Comparison of ENCODE assay signal across 8 cellular contexts in the genomic region with DNA sequence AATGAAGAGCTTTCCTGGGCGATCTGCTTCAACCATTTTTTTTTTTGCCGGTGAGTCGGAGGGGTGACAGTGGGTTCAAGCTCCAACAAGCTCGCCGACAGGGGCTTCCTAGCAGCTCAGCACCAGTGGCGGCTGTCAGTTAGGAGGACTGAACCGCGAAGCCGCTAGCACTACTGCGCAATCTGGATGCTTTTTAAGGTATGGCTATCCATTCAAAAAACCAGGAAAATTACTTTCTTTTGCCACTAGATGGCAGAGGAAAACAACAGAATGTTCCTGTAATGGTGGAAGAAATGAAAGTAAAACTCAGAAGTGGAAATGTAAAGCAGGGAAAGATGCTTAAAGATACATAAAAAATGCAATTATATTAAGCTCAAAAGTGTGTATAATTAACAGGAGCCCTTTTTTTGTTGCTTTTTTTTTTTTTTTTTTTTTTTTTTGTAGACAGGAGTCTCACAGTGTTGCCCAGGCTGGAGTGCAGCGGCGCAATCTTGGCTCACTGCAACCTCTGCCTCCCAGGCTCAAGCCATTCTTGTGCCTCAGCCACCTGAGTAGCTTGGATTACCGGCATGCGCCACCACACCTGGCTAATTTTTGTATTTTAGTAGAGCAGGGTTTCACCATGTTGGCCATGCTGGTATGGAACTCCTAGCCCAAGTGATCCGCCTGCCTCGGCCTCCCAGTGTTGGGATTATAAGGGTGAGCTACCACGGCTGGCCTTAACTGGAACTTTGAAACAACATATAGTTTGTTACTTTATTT. TPM values are rescaled to one million over a fixed set of nuclear protein-coding genes. Genes with fewer than 3 reads are reported as not detected.
DNase-seq lines count a peak whose midpoint lies in the region; ATAC-seq, FAIRE-seq and TF ChIP-seq lines count a peak whose summit lies in the region.

No MANE protein-coding gene starts in this region.

- CTCF ChIA-PET in Panc1 (lab: Charles Lee): interaction anchor here (0.6 to 2.4 kb wide), 16 partner anchors 10 to 480 kb away, joined by 3 to 10 read pairs (median 4); no protein-coding TSS in a partner anchor
- CTCF ChIA-PET in K562 (lab: Yijun Ruan, JAX; ENCODE audit: low intra/inter-chr PET ratio): interaction anchor here (0.5 to 1.2 kb wide), 4 partner anchors 70 to 1433 kb away, joined by 3 read pairs; no protein-coding TSS in a partner anchor

- no peaks in the 10 kb centered on the region for H3K9me1 ChIP-seq in K562 (ENCODE audit: control insufficient read depth, insufficient read depth, low read length)

- peaks cover 74% of the 10 kb centered on the region for H3K79me2 ChIP-seq in K562 (ENCODE audit: control insufficient read depth, insufficient read depth, low read length)

- no peak overlapping the region for H3K9ac ChIP-seq in K562 (ENCODE audit: insufficient read depth in 1 of 2, low read depth in 2 of 2, low read length in 2 of 2)

- POLR2A ChIA-PET in Panc1 (lab: Charles Lee): interaction anchor here (0.6 to 0.8 kb wide), 4 partner anchors 10 to 375 kb away, joined by 3 to 14 read pairs (median 8); no protein-coding TSS in a partner anchor
- POLR2A ChIA-PET in K562 (lab: Yijun Ruan, JAX): interaction anchor here (1.1 kb wide), 1 partner anchor 38 kb away, joined by 3 read pairs; no protein-coding TSS in a partner anchor

- peak; percentile 10 to 56; a peak in 2 of 4 replicates for TF ChIP-seq RAD21 in K562 (CRISPR knock-in tag; conservative IDR thresholded peaks at IDR 0.05 in 1 of 2, IDR thresholded peaks at IDR 0.05 in 1 of 2)

- no peak for FAIRE-seq in K562 (lab: Jason Lieb, UNC)

- H3K9me3 Mint-ChIP-seq in stimulated activated naive B cell treated with anti-CD40 and anti-IgM and Interleukin-4, amounts not matched to agents 10 μg/mL and 1 μg/mL and 100 μg/mL, for 72 hours: no peaks in the 10 kb centered on the region

- H3K4me1 Mint-ChIP-seq in stimulated activated naive B cell treated with anti-CD40 and anti-IgM and Interleukin-4, amounts not matched to agents 10 μg/mL and 1 μg/mL and 100 μg/mL, for 72 hours: peaks cover 37 to 60% of the 10 kb centered on the region in 2 donors

- H3K27me3 ChIP-seq in Panc1 (ENCODE audit: control insufficient read depth, insufficient read depth, low read length) (no peaks in the 10 kb centered on the region), K562 (ENCODE audit: control insufficient read depth in 2 of 2, insufficient read depth in 2 of 2, low read length in 2 of 2) (no peaks in the 10 kb centered on the region)

- H2AFZ ChIP-seq in K562 (ENCODE audit: low read depth, low read length): no peak overlapping the region

- in situ Hi-C loops in Panc1 (cut with HindIII; ENCODE audit: low pct_unique_long_range_greater_than_20kb, low sequenced_read_pairs): no loop called here
- in situ Hi-C loops in K562 (cut with MboI): no loop called here

- 87% methylated on average over 17 of the region's 17 CpGs for WGBS in K562 (ENCODE audit: insufficient coverage, low coverage, missing lambda C conversion rate)

- no peak for TF ChIP-seq POLR2A in K562 (conservative IDR thresholded peaks at IDR 0.05)

- H3K4me3 Mint-ChIP-seq in stimulated activated naive B cell treated with anti-CD40 and anti-IgM and Interleukin-4, amounts not matched to agents 10 μg/mL and 1 μg/mL and 100 μg/mL, for 72 hours: peak overlapping the region; percentile 12 to 33

- H3K4me2 ChIP-seq in K562 (ENCODE audit: insufficient read depth, low read length): no peak overlapping the region

- intact Hi-C loops in Panc1 (cut with micrococcal nuclease; ENCODE audit: unreplicated experiment): no loop called here
- intact Hi-C loops in K562 (cut with micrococcal nuclease): no loop called here

- H3K36me3 Mint-ChIP-seq in stimulated activated naive B cell treated with anti-CD40 and anti-IgM and Interleukin-4, amounts not matched to agents 10 μg/mL and 1 μg/mL and 100 μg/mL, for 72 hours: peaks cover 33 to 49% of the 10 kb centered on the region in 2 donors

- no peaks in the 10 kb centered on the region for H3K9me3 ChIP-seq in Panc1 (ENCODE audit: control insufficient read depth, insufficient read depth, low read depth, low read length)
- no peaks in the 10 kb centered on the region for H3K9me3 ChIP-seq in K562 (replicated peaks; ENCODE audit: control insufficient read depth, insufficient read depth, low read depth, low read length)

- no TSS peak for BruUV-seq in Panc1 (replicated peaks; lab: Mats Ljungman, UMichigan)
- no TSS peak for BruUV-seq in K562 (replicated peaks; lab: Mats Ljungman, UMichigan)

- no peaks in the 10 kb centered on the region for H3K36me3 ChIP-seq in Panc1 (ENCODE audit: control insufficient read depth, insufficient read depth, low read length)
- H3K36me3 ChIP-seq in K562 (ENCODE audit: control insufficient read depth, insufficient read depth, low read length): peaks cover 75% of the 10 kb centered on the region

- TF ChIP-seq CTCF in Panc1 (IDR thresholded peaks at IDR 0.05): peak; percentile 86
- peak in 2 of 3 experiments; percentile 45 to 64; a peak in 5 of 6 replicates for TF ChIP-seq CTCF in K562 (IDR thresholded peaks at IDR 0.05 in 2 of 3, conservative IDR thresholded peaks at IDR 0.05 in 1 of 3; ENCODE audit: insufficient read depth in 2 of 3, low read depth in 1 of 3, low read length in 3 of 3)

- H3K27me3 Mint-ChIP-seq in stimulated activated naive B cell treated with anti-CD40 and anti-IgM and Interleukin-4, amounts not matched to agents 10 μg/mL and 1 μg/mL and 100 μg/mL, for 72 hours: no peaks in the 10 kb centered on the region

- H4K20me1 ChIP-seq in K562 (replicated peaks; ENCODE audit: control insufficient read depth, insufficient read depth, low read length): 0 out of 2 replicates have a peak, but pooled peaks cover 4% of the 10 kb centered on the region

- H3K27ac Mint-ChIP-seq in stimulated activated naive B cell treated with anti-CD40 and anti-IgM and Interleukin-4, amounts not matched to agents 10 μg/mL and 1 μg/mL and 100 μg/mL, for 72 hours: peak overlapping the region; percentile 75

- H3K4me3 ChIP-seq in Panc1 (ENCODE audit: low read depth in 2 of 2, low read length in 2 of 2) (peak overlapping the region; percentile 46 to 61), K562 (no peak overlapping the region)

- peaks cover 17% of the 10 kb centered on the region for H3K4me1 ChIP-seq in Panc1 (ENCODE audit: control insufficient read depth, insufficient read depth, low read length)
- H3K4me1 ChIP-seq in K562 (replicated peaks in 1 of 2; ENCODE audit: control insufficient read depth in 2 of 2, insufficient read depth in 2 of 2, low read length in 2 of 2): no peaks in the 10 kb centered on the region; a peak in 1 of 5 replicates

- DNase-seq in NCI-H82 (lab: John Stamatoyannopoulos, UW): peak; percentile 65
- no peak for DNase-seq in NCI-H82 treated with DMSO at 0.1 percent for 48 hours (lab: John Stamatoyannopoulos, UW; ENCODE audit: unreplicated experiment)
- peak; percentile 64 for DNase-seq in Panc1 (ENCODE audit: low read depth, low spot score)
- peak; percentile 33 to 52 (median 46) for DNase-seq in K562 (ENCODE audit: extremely low read depth in 1 of 4, low spot score in 3 of 4)
- DNase-seq in iPS-NIHi11 (ENCODE audit: low spot score): peak; percentile 44
- no peak for DNase-seq in stimulated activated naive B cell treated with anti-CD40 and anti-IgM and Interleukin-4, amounts not matched to agents 10 μg/mL and 1 μg/mL and 100 μg/mL, for 72 hours

- TF ChIP-seq EP300 in K562 (IDR thresholded peaks at IDR 0.05; ENCODE audit: low read length): no peak

- ATAC-seq in HG03432 (IDR thresholded peaks at IDR 0.05; ENCODE audit: unreplicated experiment) (peak; percentile 44), Panc1 (peak; percentile 87), K562 (peak; percentile 84), HG02571 (IDR thresholded peaks at IDR 0.05; ENCODE audit: unreplicated experiment) (no peak)
- ATAC-seq in stimulated activated naive B cell treated with anti-CD40 and anti-IgM and Interleukin-4, amounts not matched to agents 10 μg/mL and 1 μg/mL and 100 μg/mL, for 72 hours (replicated peaks): peak; percentile 69 to 71

- H3K27ac ChIP-seq in Panc1 (ENCODE audit: low read length) (peak overlapping the region; percentile 68), K562 (ENCODE audit: extremely low read depth, low read depth, low read length) (no peak overlapping the region)

RNA-seq across cellular contexts. Expression of a gene that starts 8.5 kb away (rescaled TPM):
- total RNA-seq in Panc1 (2021; ENCODE audit: unreplicated experiment) (18.5 TPM), K562 (2014; rRNA removed) (19.2 and 19.8 TPM in 2 replicates), K562 (2014; rRNA removed; fragmentation: Illumina TruSeq; extraction: Trizol) (44.6 and 48.5 TPM in 2 replicates), K562 (2015; rRNA removed; fragmentation: Illumina TruSeq; extraction: Trizol) (31.7 and 33.7 TPM in 2 replicates), K562 (2021) (30.5 and 32.8 TPM in 2 replicates)
- 12.1 TPM for polyA plus RNA-seq in Panc1 (2012; ENCODE audit: insufficient read length)
- total RNA-seq in K562 (2011; cell fraction: chromatin; rRNA removed; ENCODE audit: low replicate concordance): 16.8 and 37.2 TPM in 2 replicates
- 5.0 and 7.2 TPM in 2 replicates for total RNA-seq in K562 (2011; cell fraction: nucleolus; rRNA removed)
- total RNA-seq in K562 (2011; cell fraction: nucleoplasm; rRNA removed): 13.6 and 14.5 TPM in 2 replicates
- polyA plus RNA-seq in K562 (2011; rRNA removed) (34.3 and 60.3 TPM in 2 replicates), K562 (2014; fragmentation: Illumina TruSeq; extraction: Trizol) (38.4 and 47.6 TPM in 2 replicates), K562 (2014; fragmentation: Nextera tagmentation; extraction: Ambion mirVana) (10 to 100 TPM; 51.8 to 54.8 TPM), K562 (2014; rRNA removed) (36.3 and 37.4 TPM in 2 replicates)
- polyA plus RNA-seq in K562 (2011; cell fraction: cytosol; rRNA removed): 13.0 and 21.2 TPM in 2 replicates
- 14.7 and 17.9 TPM in 2 replicates for polyA plus RNA-seq in K562 (2011; cell fraction: nucleus; rRNA removed)
- polyA plus RNA-seq in K562 (2012): 25.7 and 30.4 TPM in 2 replicates
- 47.2 and 54.4 TPM in 2 replicates for polyA minus RNA-seq in K562 (2011; rRNA and poly(A)+ RNA removed)
- polyA minus RNA-seq in K562 (2011; cell fraction: cytosol; rRNA and poly(A)+ RNA removed): 12.9 and 21.0 TPM in 2 replicates
- polyA minus RNA-seq in K562 (2011; cell fraction: nucleus; rRNA and poly(A)+ RNA removed): 8.3 and 13.2 TPM in 2 replicates

RNA-seq across cellular contexts. Expression of a gene that starts 8.5 kb away (rescaled TPM):
- total RNA-seq in Panc1 (2021; ENCODE audit: unreplicated experiment): 9.6 TPM
- polyA plus RNA-seq in Panc1 (2012; ENCODE audit: insufficient read length): 7.1 TPM
- total RNA-seq in K562 (2011; cell fraction: chromatin; rRNA removed; ENCODE audit: low replicate concordance): 12.3 and 38.0 TPM in 2 replicates
- 6.8 and 8.6 TPM in 2 replicates for total RNA-seq in K562 (2011; cell fraction: nucleolus; rRNA removed)
- total RNA-seq in K562 (2011; cell fraction: nucleoplasm; rRNA removed): 17.7 and 24.4 TPM in 2 replicates
- total RNA-seq in K562 (2014; rRNA removed): 11.4 and 12.9 TPM in 2 replicates
- 21.2 and 24.9 TPM in 2 replicates for total RNA-seq in K562 (2014; rRNA removed; fragmentation: Illumina TruSeq; extraction: Trizol)
- total RNA-seq in K562 (2015; rRNA removed; fragmentation: Illumina TruSeq; extraction: Trizol): 19.2 and 19.4 TPM in 2 replicates
- total RNA-seq in K562 (2021): 19.0 and 21.8 TPM in 2 replicates
- polyA plus RNA-seq in K562 (2011; rRNA removed): 8.4 and 12.7 TPM in 2 replicates
- 4.5 and 6.4 TPM in 2 replicates for polyA plus RNA-seq in K562 (2011; cell fraction: cytosol; rRNA removed)
- polyA plus RNA-seq in K562 (2011; cell fraction: nucleus; rRNA removed): 7.3 and 7.4 TPM in 2 replicates
- 10.5 and 10.7 TPM in 2 replicates for polyA plus RNA-seq in K562 (2012)
- 16.4 and 21.7 TPM in 2 replicates for polyA plus RNA-seq in K562 (2014; fragmentation: Illumina TruSeq; extraction: Trizol)
- polyA plus RNA-seq in K562 (2014; fragmentation: Nextera tagmentation; extraction: Ambion mirVana): 10 to 100 TPM; 12.3 to 13.0 TPM
- 9.5 and 10.2 TPM in 2 replicates for polyA plus RNA-seq in K562 (2014; rRNA removed)
- polyA minus RNA-seq in K562 (2011; rRNA and poly(A)+ RNA removed): 23.2 and 24.0 TPM in 2 replicates
- polyA minus RNA-seq in K562 (2011; cell fraction: cytosol; rRNA and poly(A)+ RNA removed): 7.2 and 7.9 TPM in 2 replicates
- 10.4 and 13.1 TPM in 2 replicates for polyA minus RNA-seq in K562 (2011; cell fraction: nucleus; rRNA and poly(A)+ RNA removed)

RNA-seq across cellular contexts. Expression of a gene that starts 38.7 kb away (rescaled TPM):
- total RNA-seq in Panc1 (2021; ENCODE audit: unreplicated experiment): 2.5 TPM
- 1.1 TPM for polyA plus RNA-seq in Panc1 (2012; ENCODE audit: insufficient read length)
- not detected in 2 replicates for total RNA-seq in K562 (2011; cell fraction: chromatin; rRNA removed; ENCODE audit: low replicate concordance)
- total RNA-seq in K562 (2011; cell fraction: nucleolus; rRNA removed): not detected in 2 replicates
- total RNA-seq in K562 (2011; cell fraction: nucleoplasm; rRNA removed): not detected in 2 replicates
- total RNA-seq in K562 (2014; rRNA removed): not detected in 2 replicates
- total RNA-seq in K562 (2014; rRNA removed; fragmentation: Illumina TruSeq; extraction: Trizol): 0.11 TPM in 1 of 2 replicates, not detected in the other
- 0.14 TPM in 1 of 2 replicates, not detected in the other for total RNA-seq in K562 (2015; rRNA removed; fragmentation: Illumina TruSeq; extraction: Trizol)
- 0.22 TPM in 1 of 2 replicates, not detected in the other for total RNA-seq in K562 (2021)
- 0.05 and 0.11 TPM in 2 replicates for polyA plus RNA-seq in K562 (2011; rRNA removed)
- polyA plus RNA-seq in K562 (2011; cell fraction: cytosol; rRNA removed): 0.04 TPM in 1 of 2 replicates, not detected in the other
- polyA plus RNA-seq in K562 (2011; cell fraction: nucleus; rRNA removed): 0.18 TPM in 1 of 2 replicates, not detected in the other
- polyA plus RNA-seq in K562 (2012): 0.04 and 0.43 TPM in 2 replicates
- 0.07 TPM in 1 of 2 replicates, not detected in the other for polyA plus RNA-seq in K562 (2014; fragmentation: Illumina TruSeq; extraction: Trizol)
- under 1 TPM in 1 of 2 experiments, not detected in 1; 0.07 TPM for polyA plus RNA-seq in K562 (2014; fragmentation: Nextera tagmentation; extraction: Ambion mirVana)
- polyA plus RNA-seq in K562 (2014; rRNA removed): not detected in 2 replicates
- 0.51 TPM in 1 of 2 replicates, not detected in the other for polyA minus RNA-seq in K562 (2011; rRNA and poly(A)+ RNA removed)
- polyA minus RNA-seq in K562 (2011; cell fraction: cytosol; rRNA and poly(A)+ RNA removed): not detected in 2 replicates
- polyA minus RNA-seq in K562 (2011; cell fraction: nucleus; rRNA and poly(A)+ RNA removed): not detected in 2 replicates

Comparison
In these comparisons a context has a peak if more than half of its experiments do, and no peak if none do; other contexts are left out.
1. DNase-seq: peak in NCI-H82 (single experiment), Panc1 (single experiment), K562 (4 of 4) and iPS-NIHi11 (single experiment); none in NCI-H82 treated with DMSO at 0.1 percent for 48 hours (single experiment) and stimulated activated naive B cell treated with anti-CD40 and anti-IgM and Interleukin-4, amounts not matched to agents 10 μg/mL and 1 μg/mL and 100 μg/mL, for 72 hours (single experiment).